In genomic region chr1:51236548-51237312, GRCh38 we compare ENCODE assay signal across 8 cellular contexts. TPM values are rescaled to one million over a fixed set of nuclear protein-coding genes. Genes with fewer than 3 reads are reported as not detected.
A peak's percentile ranks its signal among the peaks of the same experiment; 100 is the strongest.
DNase-seq lines count a peak whose midpoint lies in the region; ATAC-seq, FAIRE-seq and TF ChIP-seq lines count a peak whose summit lies in the region.

No MANE protein-coding gene starts in this region.

- peak overlapping the region; percentile 71 for H3K4me2 ChIP-seq in mesendoderm (ENCODE audit: low read length)

- no peak overlapping the region for H2AK5ac ChIP-seq in mesendoderm (ENCODE audit: low read length)

- H2BK120ac ChIP-seq in mesendoderm (ENCODE audit: low read depth, low read length) = no peak overlapping the region

- peak overlapping the region; percentile 23 for H3K18ac ChIP-seq in mesendoderm (ENCODE audit: low read length)

- peak; percentile 14 for ATAC-seq in HG02610 (IDR thresholded peaks at IDR 0.05; ENCODE audit: unreplicated experiment)

- H3K4me1 ChIP-seq in endocrine pancreas (ENCODE audit: control insufficient read depth, insufficient read depth, low read length) (peaks cover 4% of the 10 kb centered on the region), mesendoderm (ENCODE audit: control insufficient read depth, low read depth, low read length) (peaks cover 8% of the 10 kb centered on the region)

- H4K5ac ChIP-seq in mesendoderm (ENCODE audit: low read length) = no peak overlapping the region

- H3K56ac ChIP-seq in mesendoderm (ENCODE audit: low read length) = peak overlapping the region; percentile 89

- no peak overlapping the region for H2BK15ac ChIP-seq in mesendoderm (replicated peaks; ENCODE audit: low read depth)

- FAIRE-seq in D721Med (lab: Jason Lieb, UNC) = no peak

- H4K8ac ChIP-seq in mesendoderm (ENCODE audit: low read depth, low read length) = no peak overlapping the region

- no peaks in the 10 kb centered on the region for H3K27me3 ChIP-seq in endocrine pancreas (ENCODE audit: control insufficient read depth, insufficient read depth, low read length)
- no peaks in the 10 kb centered on the region for H3K27me3 ChIP-seq in mesendoderm (ENCODE audit: insufficient read depth, low read length, poor library complexity)

- H2BK5ac ChIP-seq in mesendoderm (ENCODE audit: low read length) = peak overlapping the region; percentile 35

- H3K4me3 ChIP-seq in GM08714 (ENCODE audit: low read length) = peak overlapping the region; percentile 78
- peak overlapping the region; percentile 97 for H3K4me3 ChIP-seq in endocrine pancreas (ENCODE audit: control insufficient read depth, insufficient read depth, low read length)
- H3K4me3 ChIP-seq in mesendoderm (ENCODE audit: low read length) = peak overlapping the region; percentile 98

- peak overlapping the region; percentile 4 for H3K23ac ChIP-seq in mesendoderm (ENCODE audit: low read length)

- H3K27ac ChIP-seq in mesendoderm (ENCODE audit: low read depth, low read length) = peak overlapping the region; percentile 42

- H3K9me3 ChIP-seq in endocrine pancreas (ENCODE audit: control insufficient read depth, low read length) = no peaks in the 10 kb centered on the region

- peaks cover 38% of the 10 kb centered on the region for H3K79me2 ChIP-seq in mesendoderm (ENCODE audit: control insufficient read depth, insufficient read depth, low read length)

- peaks cover 12% of the 10 kb centered on the region for H3K79me1 ChIP-seq in mesendoderm (ENCODE audit: low read length)

- no peaks in the 10 kb centered on the region for H3K36me3 ChIP-seq in endocrine pancreas (ENCODE audit: control insufficient read depth, insufficient read depth, low read length)
- no peaks in the 10 kb centered on the region for H3K36me3 ChIP-seq in mesendoderm (ENCODE audit: control insufficient read depth, insufficient read depth, low read length)

- H3K9ac ChIP-seq in endocrine pancreas (ENCODE audit: control insufficient read depth, insufficient read depth, low read length) (peak overlapping the region; percentile 93), mesendoderm (ENCODE audit: low read length) (peak overlapping the region; percentile 79)

- peak overlapping the region; percentile 1 for H3K4ac ChIP-seq in mesendoderm (ENCODE audit: low read depth, low read length)

- DNase-seq in NCI-H146 treated with DMSO at 0.1 percent for 48 hours (lab: John Stamatoyannopoulos, UW; ENCODE audit: unreplicated experiment) (peak; percentile 9), mesendoderm (peak; percentile 51), D721Med (ENCODE audit: insufficient read length, low spot score) (no peak)
- peak; percentile 40 to 51 for DNase-seq in activated CD4-positive, alpha-beta T cell treated with anti-CD3 and anti-CD28 coated beads, Interleukin-2, amount 50 U/mL, for 48 hours
- DNase-seq in stimulated activated CD8-positive, alpha-beta memory T cell treated with anti-CD3 and anti-CD28 coated beads, Interleukin-7, amount 100 ng/mL, for 1 hour (ENCODE audit: low read depth in 2 of 2) = peak; percentile 6 to 17

- no CpG with 5 or more reads among the region's 49 CpGs for WGBS in mesendoderm (ENCODE audit: extremely low coverage, insufficient coverage, low lambda C conversion rate)

- TF ChIP-seq CTCF in D721Med (IDR thresholded peaks at IDR 0.05; ENCODE audit: insufficient read depth, missing control alignments) = no peak

RNA-seq across cellular contexts. Expression of gene RNF11, which starts 0.7 kb away (rescaled TPM):
- 52.5 TPM for polyA plus RNA-seq in mesendoderm (2013, experiment 1 of 2)
- polyA plus RNA-seq in mesendoderm (2013, experiment 2 of 2) = 53.1 TPM
